8 cellular contexts compared by ENCODE assay signal in genomic region chrX:51332188-51332942, GRCh38. TPM values are rescaled to one million over a fixed set of nuclear protein-coding genes. Genes with fewer than 3 reads are reported as not detected.
DNase-seq lines count a peak whose midpoint lies in the region; ATAC-seq and TF ChIP-seq lines count a peak whose summit lies in the region.

Gene NUDT10 (plus strand): TSS chrX:51332822. CDS start chrX:51332966, 144 bp downstream.

- peaks cover 3% of the 10 kb centered on the region for H3K27me3 Mint-ChIP-seq in nephron progenitor cell (ENCODE audit: low read depth, poor library complexity)

- H4K20me1 ChIP-seq in IMR-90 (ENCODE audit: insufficient read depth, low read length) = no peaks in the 10 kb centered on the region

- CTCF ChIA-PET in AG04450 (lab: Charles Lee) (no interaction called here), IMR-90 (lab: Yijun Ruan, JAX) (no interaction called here)

- TF ChIP-seq RAD21 in IMR-90 (IDR thresholded peaks at IDR 0.05; ENCODE audit: low read length) = no peak

- H4K5ac ChIP-seq in IMR-90 (ENCODE audit: low read depth, low read length) = no peak within 1 kb of the TSS

- no peak for TF ChIP-seq POLR2A in IMR-90 (IDR thresholded peaks at IDR 0.05; ENCODE audit: low read depth, low read length)

- H3K9me1 ChIP-seq in IMR-90 (ENCODE audit: insufficient read depth, low read length) = no peaks in the 10 kb centered on the region

- H3K14ac ChIP-seq in IMR-90 (replicated peaks; ENCODE audit: low read depth, low read length) = no peak within 1 kb of the TSS

- POLR2A ChIA-PET in AG04450 (lab: Yijun Ruan, JAX) (no interaction called here), IMR-90 (lab: Charles Lee; ENCODE audit: unreplicated experiment) (no interaction called here)

- H3K23ac ChIP-seq in IMR-90 (ENCODE audit: low read depth, low read length) = no peak within 1 kb of the TSS

- intact Hi-C loops in IMR-90 (cut with micrococcal nuclease) = no loop called here
- intact Hi-C loops in tibial artery (cut with DNase I; ENCODE audit: low total_unique reads) = loop anchor here (10.0 kb wide), 1 partner anchor 82 kb away; no protein-coding TSS in a partner anchor

- H3K9me3 ChIP-seq in AG04450 (ENCODE audit: control insufficient read depth, insufficient read depth, low read length) (no peaks in the 10 kb centered on the region), IMR-90 (ENCODE audit: control insufficient read depth, insufficient read depth, low read length) (0 out of 2 replicates have a peak, but pooled peaks cover 2% of the 10 kb centered on the region), tibial artery (no peaks in the 10 kb centered on the region)

- no peak within 1 kb of the TSS for H2BK120ac ChIP-seq in IMR-90 (ENCODE audit: low read depth, low read length)

- no peak for DNase-seq in AG04450 (ENCODE audit: low read depth, low spot score)
- peak; percentile 10 for DNase-seq in IMR-90
- peak; percentile 65 for DNase-seq in activated CD8-positive, alpha-beta memory T cell treated with anti-CD3 and anti-CD28 coated beads, Interleukin-2, amount 50 U/mL, for 48 hours
- DNase-seq in fibroblast of mammary gland (ENCODE audit: low read depth) = peak; percentile 46
- DNase-seq in nephron progenitor cell = peak; percentile 86
- peak in 1 of 2 donors; percentile 67 for DNase-seq in tibial artery
- no peak for DNase-seq in GM19238 (ENCODE audit: insufficient read length, low spot score)
- DNase-seq in NOMO-1 treated with dmso at 0.1 percent for 144 hours (lab: John Stamatoyannopoulos, UW; ENCODE audit: unreplicated experiment) = no peak

- H3K27me3 ChIP-seq in AG04450 (ENCODE audit: control insufficient read depth, insufficient read depth, low read length) (no peaks in the 10 kb centered on the region), IMR-90 (ENCODE audit: control insufficient read depth, insufficient read depth, low read length) (peaks cover 8% of the 10 kb centered on the region), tibial artery (no peaks in the 10 kb centered on the region)

- no peak within 1 kb of the TSS for H4K91ac ChIP-seq in IMR-90 (ENCODE audit: insufficient read depth, low read depth, low read length)

- no peak within 1 kb of the TSS for H3K4ac ChIP-seq in IMR-90 (ENCODE audit: low read depth, low read length)

- peak; percentile 82 for ATAC-seq in IMR-90 (ENCODE audit: low read depth)

- H3K36me3 ChIP-seq in IMR-90 (ENCODE audit: control insufficient read depth, insufficient read depth, low read length) = no peaks in the 10 kb centered on the region
- no peaks in the 10 kb centered on the region for H3K36me3 ChIP-seq in tibial artery

- H3K27ac ChIP-seq in AG04450 (ENCODE audit: low read depth, low read length) (no peak within 1 kb of the TSS), IMR-90 (ENCODE audit: insufficient read depth, low read length) (no peak within 1 kb of the TSS), tibial artery (peak within 1 kb of the TSS in 1 of 2 donors; percentile 44)

- H3K9me3 Mint-ChIP-seq in nephron progenitor cell = peaks cover 42% of the 10 kb centered on the region

- no peak within 1 kb of the TSS for H2AK5ac ChIP-seq in IMR-90 (ENCODE audit: low read depth, low read length)

- no peak within 1 kb of the TSS for H2BK15ac ChIP-seq in IMR-90 (ENCODE audit: low read depth, low read length)

- TF ChIP-seq CTCF in AG04450 (IDR thresholded peaks at IDR 0.05; ENCODE audit: low read depth, low read length) (no peak), IMR-90 (conservative IDR thresholded peaks at IDR 0.05; ENCODE audit: low read depth, low read length) (no peak), fibroblast of mammary gland (conservative IDR thresholded peaks at IDR 0.05; ENCODE audit: control insufficient read depth, insufficient read depth, low read depth, low read length) (no peak), nephron progenitor cell (IDR thresholded peaks at IDR 0.05) (no peak), tibial artery (IDR thresholded peaks at IDR 0.05) (no peak)

- H3K9ac ChIP-seq in IMR-90 (ENCODE audit: low read depth, low read length) = no peak within 1 kb of the TSS

- H3K4me3 ChIP-seq in AG04450 (ENCODE audit: low read depth, low read length) (peak within 1 kb of the TSS; percentile 56), IMR-90 (ENCODE audit: insufficient read depth, low read depth, low read length) (peak within 1 kb of the TSS; percentile 31; the same call in 1 of the 2 replicates), fibroblast of mammary gland (ENCODE audit: control insufficient read depth, low read depth, low read length) (peak within 1 kb of the TSS; percentile 29), tibial artery (peak within 1 kb of the TSS; percentile 55 to 57)

- no peak within 1 kb of the TSS for H3K56ac ChIP-seq in IMR-90 (ENCODE audit: extremely low read depth, insufficient read depth, low read length)

- H3K4me2 ChIP-seq in IMR-90 (ENCODE audit: low read depth, low read length) = peak within 1 kb of the TSS; percentile 56

- no peak within 1 kb of the TSS for H2BK20ac ChIP-seq in IMR-90 (ENCODE audit: low read depth, low read length)

- no peak within 1 kb of the TSS for H2BK5ac ChIP-seq in IMR-90 (ENCODE audit: low read depth, low read length, poor library complexity, severe bottlenecking)

- in situ Hi-C loops in IMR-90 (cut with MboI; ENCODE audit: low sequenced_read_pairs) = no loop called here

- H3K27ac Mint-ChIP-seq in nephron progenitor cell = peak within 1 kb of the TSS; percentile 88

- H2AFZ ChIP-seq in IMR-90 (replicated peaks; ENCODE audit: low read length, poor library complexity) = peak within 1 kb of the TSS; percentile 63

- H3K36me3 Mint-ChIP-seq in nephron progenitor cell (ENCODE audit: low read depth) = no peaks in the 10 kb centered on the region

- no peaks in the 10 kb centered on the region for H3K79me1 ChIP-seq in IMR-90 (ENCODE audit: low read depth in 1 of 2, low read length in 2 of 2)

- no peaks in the 10 kb centered on the region for H3K4me1 ChIP-seq in IMR-90 (ENCODE audit: control insufficient read depth, insufficient read depth, low read length)
- H3K4me1 ChIP-seq in tibial artery = no peaks in the 10 kb centered on the region

- BruUV-seq in IMR-90 (replicated peaks; lab: Mats Ljungman, UMichigan) = no TSS peak

- WGBS in IMR-90 (ENCODE audit: extremely low coverage in 2 of 2, insufficient read length in 1 of 2), 2 experiments = 24% methylated on average over 11 of the region's 68 CpGs; no CpG with 5 or more reads in 1 of the 2 experiments

- H4K8ac ChIP-seq in IMR-90 (ENCODE audit: low read depth in 2 of 2, low read length in 2 of 2) = no peak within 1 kb of the TSS

- peak within 1 kb of the TSS; percentile 89 for H3K4me3 Mint-ChIP-seq in nephron progenitor cell

- dilution Hi-C loops in IMR-90 (cut with HindIII; ENCODE audit: low sequenced_read_pairs, unreplicated experiment) = no loop called here

- H2AK9ac ChIP-seq in IMR-90 (replicated peaks; ENCODE audit: low read depth, low read length, poor library complexity) = peak within 1 kb of the TSS; percentile 70

- H3K18ac ChIP-seq in IMR-90 (ENCODE audit: low read depth, low read length) = no peak within 1 kb of the TSS

- H3K4me1 Mint-ChIP-seq in nephron progenitor cell = peaks cover 31% of the 10 kb centered on the region

TF ChIP-seq in IMR-90, 13 proteins besides CTCF, POLR2A, EP300 and RAD21:
- TF ChIP-seq MAFK (IDR thresholded peaks at IDR 0.05; ENCODE audit: low read depth, low read length) = no peak
- TF ChIP-seq MXI1 (IDR thresholded peaks at IDR 0.05; ENCODE audit: borderline replicate concordance, low read depth, low read length) = no peak
- TF ChIP-seq, protein P1, sequence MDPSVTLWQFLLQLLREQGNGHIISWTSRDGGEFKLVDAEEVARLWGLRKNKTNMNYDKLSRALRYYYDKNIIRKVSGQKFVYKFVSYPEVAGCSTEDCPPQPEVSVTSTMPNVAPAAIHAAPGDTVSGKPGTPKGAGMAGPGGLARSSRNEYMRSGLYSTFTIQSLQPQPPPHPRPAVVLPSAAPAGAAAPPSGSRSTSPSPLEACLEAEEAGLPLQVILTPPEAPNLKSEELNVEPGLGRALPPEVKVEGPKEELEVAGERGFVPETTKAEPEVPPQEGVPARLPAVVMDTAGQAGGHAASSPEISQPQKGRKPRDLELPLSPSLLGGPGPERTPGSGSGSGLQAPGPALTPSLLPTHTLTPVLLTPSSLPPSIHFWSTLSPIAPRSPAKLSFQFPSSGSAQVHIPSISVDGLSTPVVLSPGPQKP (IDR thresholded peaks at IDR 0.05; ENCODE audit: borderline replicate concordance, low read depth, low read length) = no peak

RNA-seq across cellular contexts. Expression of gene NUDT10, which starts in this region (rescaled TPM):
- polyA plus RNA-seq in AG04450 (2011; rRNA removed) = 2.3 and 2.5 TPM in 2 replicates
- 0.69 and 1.1 TPM in 2 replicates for polyA minus RNA-seq in AG04450 (2011; rRNA and poly(A)+ RNA removed)
- 0.90 and 1.1 TPM in 2 replicates for total RNA-seq in IMR-90 (2012; rRNA removed)
- polyA plus RNA-seq in IMR-90 (2012; rRNA removed) = 0.79 and 0.91 TPM in 2 replicates
- 0.69 and 0.89 TPM in 2 replicates for polyA plus RNA-seq in IMR-90 (2012; cell fraction: cytosol; rRNA removed)
- polyA plus RNA-seq in IMR-90 (2012; cell fraction: nucleus; rRNA removed; ENCODE audit: low replicate concordance) = 0.40 and 1.2 TPM in 2 replicates

Comparison
In these comparisons a context has a peak if more than half of its experiments do, and no peak if none do; other contexts are left out.
1. DNase-seq: peak in IMR-90 (single experiment), activated CD8-positive, alpha-beta memory T cell treated with anti-CD3 and anti-CD28 coated beads, Interleukin-2, amount 50 U/mL, for 48 hours (single experiment), fibroblast of mammary gland (single experiment) and nephron progenitor cell (single experiment); none in AG04450 (single experiment), GM19238 (single experiment) and NOMO-1 treated with dmso at 0.1 percent for 144 hours (single experiment).
2. Peak in every context shown above with its lines, with median percentiles within 50 percentile points of each other: H3K4me3 ChIP-seq.